In the genomic region with DNA sequence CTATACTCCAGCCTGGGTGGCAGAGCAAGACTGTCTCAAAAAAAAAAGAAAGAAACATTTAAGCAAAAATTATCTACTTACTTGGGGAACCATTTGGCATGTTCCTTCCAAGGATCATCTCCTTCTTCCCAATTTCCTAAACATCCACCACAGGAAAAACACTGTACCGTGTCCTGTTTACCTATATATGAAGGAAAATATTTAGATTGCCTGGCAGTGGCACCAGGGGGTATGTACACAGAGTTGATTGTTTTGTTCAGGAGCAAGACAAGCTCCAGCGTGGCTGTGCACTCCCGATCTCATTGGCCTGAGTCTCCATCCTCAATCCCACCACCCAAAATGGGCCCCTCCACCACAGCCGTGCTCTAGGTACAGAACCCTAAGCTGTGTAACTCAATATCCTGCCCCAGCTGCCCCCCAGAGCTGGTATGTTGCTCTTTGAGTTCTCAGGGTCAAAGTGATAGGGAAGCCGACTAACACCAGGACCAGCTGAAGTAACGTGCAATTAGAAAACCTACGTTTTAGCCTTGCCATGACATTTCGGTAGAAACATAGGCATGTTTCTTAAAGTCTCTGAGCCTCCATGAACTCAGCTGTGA, we compare ENCODE assay signal across 2 cellular contexts.
TF ChIP-seq lines count a peak whose summit lies in the region.

No MANE protein-coding gene starts in this region.

TF ChIP-seq in IMR-90, 13 proteins besides CTCF, POLR2A, EP300 and RAD21:
- TF ChIP-seq CHD1 (IDR thresholded peaks at IDR 0.05; ENCODE audit: low read depth, low read length) (no peak), USF2 (IDR thresholded peaks at IDR 0.05; ENCODE audit: low read depth, low read length) (no peak), MAFK (IDR thresholded peaks at IDR 0.05; ENCODE audit: low read depth, low read length) (no peak), BHLHE40 (IDR thresholded peaks at IDR 0.05; ENCODE audit: low read depth, low read length) (no peak), SMC3 (IDR thresholded peaks at IDR 0.05; ENCODE audit: low read depth, low read length) (no peak), MXI1 (IDR thresholded peaks at IDR 0.05; ENCODE audit: borderline replicate concordance, low read depth, low read length) (no peak), FOS (IDR thresholded peaks at IDR 0.05; ENCODE audit: low read depth, low read length) (no peak)
- TF ChIP-seq, protein P1, sequence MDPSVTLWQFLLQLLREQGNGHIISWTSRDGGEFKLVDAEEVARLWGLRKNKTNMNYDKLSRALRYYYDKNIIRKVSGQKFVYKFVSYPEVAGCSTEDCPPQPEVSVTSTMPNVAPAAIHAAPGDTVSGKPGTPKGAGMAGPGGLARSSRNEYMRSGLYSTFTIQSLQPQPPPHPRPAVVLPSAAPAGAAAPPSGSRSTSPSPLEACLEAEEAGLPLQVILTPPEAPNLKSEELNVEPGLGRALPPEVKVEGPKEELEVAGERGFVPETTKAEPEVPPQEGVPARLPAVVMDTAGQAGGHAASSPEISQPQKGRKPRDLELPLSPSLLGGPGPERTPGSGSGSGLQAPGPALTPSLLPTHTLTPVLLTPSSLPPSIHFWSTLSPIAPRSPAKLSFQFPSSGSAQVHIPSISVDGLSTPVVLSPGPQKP (IDR thresholded peaks at IDR 0.05; ENCODE audit: borderline replicate concordance, low read depth, low read length): no peak

TF ChIP-seq in endothelial cell of umbilical vein, 7 proteins besides CTCF, POLR2A, EP300 and RAD21:
- TF ChIP-seq GATA2 (IDR thresholded peaks at IDR 0.05; ENCODE audit: insufficient read depth, insufficient read length, low read depth, low read length) (no peak), MYC (IDR thresholded peaks at IDR 0.05; ENCODE audit: low read depth, low read length) (no peak), FOS (IDR thresholded peaks at IDR 0.05; ENCODE audit: borderline replicate concordance, insufficient read depth, low read length) (no peak), EZH2 (IDR thresholded peaks at IDR 0.05; ENCODE audit: borderline replicate concordance, low read depth, low read length, severe bottlenecking) (no peak), JUN (IDR thresholded peaks at IDR 0.05; ENCODE audit: borderline replicate concordance, insufficient read depth, insufficient read length, low read depth) (no peak)
- TF ChIP-seq, protein P2, sequence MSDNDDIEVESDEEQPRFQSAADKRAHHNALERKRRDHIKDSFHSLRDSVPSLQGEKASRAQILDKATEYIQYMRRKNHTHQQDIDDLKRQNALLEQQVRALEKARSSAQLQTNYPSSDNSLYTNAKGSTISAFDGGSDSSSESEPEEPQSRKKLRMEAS (IDR thresholded peaks at IDR 0.05; ENCODE audit: insufficient read depth, insufficient read length): no peak
